8 cellular contexts compared by ENCODE assay signal in genomic region chr13:87669379-87669978, GRCh38. TPM values are rescaled to one million over a fixed set of nuclear protein-coding genes. Genes with fewer than 3 reads are reported as not detected.
DNase-seq lines count a peak whose midpoint lies in the region; ATAC-seq, FAIRE-seq and TF ChIP-seq lines count a peak whose summit lies in the region.
"Had no signal": no experiment of that assay in that cellular context is flagged by ENCODE, and none has a peak within 500 bp of the region (broad histone marks: within the 10 kb centered on the region; RNA-seq: fewer than 3 reads in every experiment).

No MANE protein-coding gene starts in this region.

- peak; percentile 37 for FAIRE-seq in endothelial cell of umbilical vein (lab: Jason Lieb, UNC)

- no peak overlapping the region for H3K4me2 ChIP-seq in endothelial cell of umbilical vein (ENCODE audit: insufficient read depth, low read length)

- no peak overlapping the region for H2AFZ ChIP-seq in endothelial cell of umbilical vein (ENCODE audit: low read depth, low read length)

- ATAC-seq in GM18505 (IDR thresholded peaks at IDR 0.05; ENCODE audit: unreplicated experiment) (peak; percentile 36), HG03039 (IDR thresholded peaks at IDR 0.05; ENCODE audit: unreplicated experiment) (peak; percentile 53), HG02840 (IDR thresholded peaks at IDR 0.05; ENCODE audit: low FRiP score, unreplicated experiment) (no peak), HG02970 (IDR thresholded peaks at IDR 0.05; ENCODE audit: low FRiP score, unreplicated experiment) (no peak)
- ATAC-seq: naive thymus-derived CD8-positive, alpha-beta T cell had no signal

- CTCF ChIA-PET in endothelial cell of umbilical vein (lab: Charles Lee), result no interaction called here

- POLR2A ChIA-PET in endothelial cell of umbilical vein (lab: Charles Lee), result no interaction called here

- no TSS peak for BruUV-seq in endothelial cell of umbilical vein (replicated peaks; lab: Mats Ljungman, UMichigan)

- no peak overlapping the region for H3K9ac ChIP-seq in endothelial cell of umbilical vein (replicated peaks; ENCODE audit: extremely low read depth, insufficient read depth, low read length)

- dilution Hi-C loops in endothelial cell of umbilical vein (cut with MboI; ENCODE audit: extremely low pct_ligation_motif_present, low sequenced_read_pairs), result no loop called here

- no peak for TF ChIP-seq POLR2A in GM18505 (IDR thresholded peaks at IDR 0.05; ENCODE audit: borderline replicate concordance, extremely low read depth, insufficient read depth, insufficient read length)
- no peak for TF ChIP-seq POLR2A in endothelial cell of umbilical vein (IDR thresholded peaks at IDR 0.05; ENCODE audit: low read depth, low read length)

- peaks cover 4% of the 10 kb centered on the region for H3K4me1 ChIP-seq in endothelial cell of umbilical vein (ENCODE audit: control insufficient read depth, extremely low read depth, insufficient read depth, low read length)

- no peak overlapping the region for H3K27ac ChIP-seq in endothelial cell of umbilical vein (ENCODE audit: insufficient read depth, low read depth, low read length)

- no peaks in the 10 kb centered on the region for H4K20me1 ChIP-seq in endothelial cell of umbilical vein (replicated peaks; ENCODE audit: control insufficient read depth, extremely low read depth, insufficient read depth, low read length)

- no peaks in the 10 kb centered on the region for H3K9me3 ChIP-seq in endothelial cell of umbilical vein (replicated peaks; ENCODE audit: control insufficient read depth, insufficient read depth, low read length)

- TF ChIP-seq CTCF in endothelial cell of umbilical vein (IDR thresholded peaks at IDR 0.05; ENCODE audit: extremely low read depth in 1 of 2, insufficient read depth in 1 of 2, low read depth in 1 of 2, low read length in 2 of 2), result peak; percentile 19 to 33

- no peaks in the 10 kb centered on the region for H3K36me3 ChIP-seq in endothelial cell of umbilical vein (ENCODE audit: control insufficient read depth in 2 of 2, extremely low read depth in 1 of 2, insufficient read depth in 2 of 2, low read length in 2 of 2)

- no peaks in the 10 kb centered on the region for H3K9me1 ChIP-seq in endothelial cell of umbilical vein (replicated peaks; ENCODE audit: control insufficient read depth, extremely low read depth, insufficient read depth, low read length)

- peak; percentile 85 for DNase-seq in NCI-H82 treated with DMSO at 0.1 percent for 48 hours (lab: John Stamatoyannopoulos, UW; ENCODE audit: unreplicated experiment)
- peak; percentile 6 for DNase-seq in endothelial cell of umbilical vein (ENCODE audit: low read depth, low spot score)
- DNase-seq in T-helper 9 cell, result no peak

- intact Hi-C loops in endothelial cell of umbilical vein (cut with micrococcal nuclease), result loop anchor here (2.0 to 5.0 kb wide), 3 partner anchors 271 to 417 kb away; no protein-coding TSS in a partner anchor

- H3K27me3 ChIP-seq in endothelial cell of umbilical vein (ENCODE audit: control insufficient read depth in 2 of 2, insufficient read depth in 2 of 2, low read length in 2 of 2), result peaks cover 17 to 21% of the 10 kb centered on the region in 2 experiments

- H3K4me3 ChIP-seq in endothelial cell of umbilical vein (replicated peaks in 1 of 3; ENCODE audit: insufficient read depth in 1 of 3, low read depth in 1 of 3, low read length in 3 of 3), result no peak overlapping the region

- H3K79me2 ChIP-seq in endothelial cell of umbilical vein (ENCODE audit: control insufficient read depth, insufficient read depth, low read length), result no peaks in the 10 kb centered on the region

TF ChIP-seq in endothelial cell of umbilical vein, 7 proteins besides CTCF, POLR2A, EP300 and RAD21:
- TF ChIP-seq POLR2AphosphoS5 (IDR thresholded peaks at IDR 0.05; ENCODE audit: insufficient read depth, low read depth, low read length), result no peak
- no peak for TF ChIP-seq JUN (IDR thresholded peaks at IDR 0.05; ENCODE audit: borderline replicate concordance, insufficient read depth, insufficient read length, low read depth)
- no peak for TF ChIP-seq GATA2 (IDR thresholded peaks at IDR 0.05; ENCODE audit: insufficient read depth, insufficient read length, low read depth, low read length)
- no peak for TF ChIP-seq MAX (IDR thresholded peaks at IDR 0.05; ENCODE audit: insufficient read depth, insufficient read length)
- TF ChIP-seq EZH2 (IDR thresholded peaks at IDR 0.05; ENCODE audit: borderline replicate concordance, low read depth, low read length, severe bottlenecking), result no peak
- no peak for TF ChIP-seq FOS (IDR thresholded peaks at IDR 0.05; ENCODE audit: borderline replicate concordance, insufficient read depth, low read length)
- TF ChIP-seq MYC (IDR thresholded peaks at IDR 0.05; ENCODE audit: low read depth, low read length), result no peak

RNA-seq across cellular contexts. Expression of gene SLITRK5, which starts 1.7 kb away (rescaled TPM):
- 0.04 and 0.09 TPM in 2 replicates for total RNA-seq in endothelial cell of umbilical vein
- under 0.01 and 0.01 TPM in 2 replicates for polyA plus RNA-seq in endothelial cell of umbilical vein
- polyA plus RNA-seq in endothelial cell of umbilical vein (2011; cell fraction: cytosol; rRNA removed), result under 0.01 TPM in 2 replicates
- polyA plus RNA-seq in endothelial cell of umbilical vein (2011; cell fraction: nucleus; rRNA removed), result 0.01 TPM in 2 replicates
- polyA plus RNA-seq in endothelial cell of umbilical vein (2012), result not detected in 2 replicates
- 0.02 and 0.05 TPM in 2 replicates for polyA minus RNA-seq in endothelial cell of umbilical vein
- polyA minus RNA-seq in endothelial cell of umbilical vein (2011; cell fraction: cytosol; rRNA and poly(A)+ RNA removed), result 0.10 TPM
- not detected in 2 replicates for polyA minus RNA-seq in endothelial cell of umbilical vein (2011; cell fraction: nucleus; rRNA and poly(A)+ RNA removed)
- total RNA-seq: naive thymus-derived CD8-positive, alpha-beta T cell had no signal
- polyA plus RNA-seq: naive thymus-derived CD8-positive, alpha-beta T cell had no signal

Comparison
In these comparisons a context has a peak if more than half of its experiments do, and no peak if none do; other contexts are left out.
1. ATAC-seq: peak in GM18505 (single experiment) and HG03039 (single experiment); none in HG02840 (single experiment) and HG02970 (single experiment).